1 cellular context compared by ENCODE assay signal in genomic region chr5:132774896-132775295, GRCh38.
TF ChIP-seq lines count a peak whose summit lies in the region.

No MANE protein-coding gene starts in this region.

TF ChIP-seq in GM23338, 12 proteins besides CTCF, POLR2A, EP300 and RAD21 (continued from another document):
- TF ChIP-seq, protein P1, sequence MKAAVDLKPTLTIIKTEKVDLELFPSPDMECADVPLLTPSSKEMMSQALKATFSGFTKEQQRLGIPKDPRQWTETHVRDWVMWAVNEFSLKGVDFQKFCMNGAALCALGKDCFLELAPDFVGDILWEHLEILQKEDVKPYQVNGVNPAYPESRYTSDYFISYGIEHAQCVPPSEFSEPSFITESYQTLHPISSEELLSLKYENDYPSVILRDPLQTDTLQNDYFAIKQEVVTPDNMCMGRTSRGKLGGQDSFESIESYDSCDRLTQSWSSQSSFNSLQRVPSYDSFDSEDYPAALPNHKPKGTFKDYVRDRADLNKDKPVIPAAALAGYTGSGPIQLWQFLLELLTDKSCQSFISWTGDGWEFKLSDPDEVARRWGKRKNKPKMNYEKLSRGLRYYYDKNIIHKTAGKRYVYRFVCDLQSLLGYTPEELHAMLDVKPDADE (IDR thresholded peaks at IDR 0.05), result no peak
- TF ChIP-seq ZNF114 (CRISPR knock-in tag; IDR thresholded peaks at IDR 0.05) (no peak), STAT1 (IDR thresholded peaks at IDR 0.05; ENCODE audit: unreplicated experiment) (no peak)
